ENCODE assay signal across 19 cellular contexts in the genomic region with DNA sequence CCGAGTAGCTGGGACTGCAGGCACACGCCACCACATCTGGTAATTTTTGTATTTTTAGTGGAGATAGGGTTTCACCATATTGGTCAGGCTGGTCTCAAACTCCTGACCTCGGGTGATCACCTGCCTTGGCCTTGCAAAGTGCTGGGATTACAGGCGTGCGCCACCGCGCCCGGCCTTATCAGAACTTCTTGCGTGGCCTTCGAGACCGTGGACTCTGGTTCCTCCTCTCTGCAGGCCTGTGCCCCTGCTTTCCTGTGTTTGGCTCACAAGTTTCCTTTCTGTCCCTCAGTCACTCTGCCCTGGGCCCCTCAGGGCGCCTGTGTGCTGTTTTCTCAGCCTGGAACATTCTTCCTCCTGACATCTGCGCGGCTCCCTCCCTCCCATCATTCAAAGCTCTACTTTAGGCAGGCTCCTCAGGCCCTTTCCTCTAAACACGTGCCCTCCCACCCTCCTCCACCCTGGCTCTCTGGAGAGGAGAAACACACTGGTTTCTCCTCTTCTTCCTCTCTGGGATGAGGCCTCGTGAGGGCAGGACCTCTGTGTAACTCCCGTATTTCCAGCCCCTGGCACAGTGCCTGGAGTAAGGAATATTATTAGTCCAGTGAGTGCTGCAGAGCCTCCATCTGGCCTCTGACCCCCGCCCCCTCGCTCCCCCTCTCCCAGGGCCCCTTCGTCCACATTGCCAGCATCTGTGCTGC. TPM values are rescaled to one million over a fixed set of nuclear protein-coding genes. Genes with fewer than 3 reads are reported as not detected.
DNase-seq lines count a peak whose midpoint lies in the region; ATAC-seq and TF ChIP-seq lines count a peak whose summit lies in the region.
"Had no signal": no experiment of that assay in that cellular context is flagged by ENCODE, and none has a peak within 500 bp of the region (broad histone marks: within the 10 kb centered on the region; RNA-seq: fewer than 3 reads in every experiment).

No MANE protein-coding gene starts in this region.

- H3K4me1 ChIP-seq in liver (ENCODE audit: control insufficient read depth in 4 of 4, insufficient read depth in 4 of 4, low read length in 3 of 4), result peaks cover 5 to 34% (median 16%) of the 10 kb centered on the region in 4 donors

- H3K9ac ChIP-seq in liver (ENCODE audit: low read depth in 1 of 2, low read length in 2 of 2), result no peak overlapping the region

- intact Hi-C loops in Right ventricle myocardium inferior (cut with DNase I) (no loop called here), cardiac septum (cut with DNase I) (no loop called here)

- DNase-seq in Right ventricle myocardium inferior (ENCODE audit: missing footprints) (no peak), cardiac septum (ENCODE audit: low spot score) (no peak), dedifferentiated amniotic fluid mesenchymal stem cell (ENCODE audit: extremely low spot score) (no peak)
- no peak for DNase-seq in NK-92 treated with Interleukin-12 subunit alpha and Interleukin-12 subunit beta, amount 100 ng/mL, for 24 hours (lab: John Stamatoyannopoulos, UW)
- DNase-seq: activated gamma-delta T cell treated with Interleukin-2 at 50 U/mL for 16 hours; CD4-positive, alpha-beta T cell; dorsolateral prefrontal cortex; EL; esophagus squamous epithelium; H9; naive B cell; NCI-H2029; NCI-H524 treated with DMSO at 0.1 percent for 48 hours; PC-3; substantia nigra had no signal

- peak; percentile 56 for ATAC-seq in Right ventricle myocardium inferior
- no peak for ATAC-seq in GM18505 (IDR thresholded peaks at IDR 0.05; ENCODE audit: unreplicated experiment)
- ATAC-seq: PC-3 had no signal

- H3K9me3 ChIP-seq in liver (ENCODE audit: control insufficient read depth in 4 of 4, low read length in 3 of 4), result no peaks in the 10 kb centered on the region
- H3K9me3 ChIP-seq: esophagus squamous epithelium had no signal

- H3K27ac ChIP-seq in liver (ENCODE audit: low read depth in 1 of 2, low read length in 2 of 2), result no peak overlapping the region
- H3K27ac ChIP-seq: dorsolateral prefrontal cortex, esophagus squamous epithelium had no signal

- TF ChIP-seq RAD21 in liver (IDR thresholded peaks at IDR 0.05), result no peak

- H3K27me3 ChIP-seq in liver (ENCODE audit: control insufficient read depth in 4 of 4, insufficient read depth in 4 of 4, low read length in 3 of 4), result no peaks in the 10 kb centered on the region
- H3K27me3 ChIP-seq: dorsolateral prefrontal cortex, esophagus squamous epithelium had no signal

- no peaks in the 10 kb centered on the region for H3K36me3 ChIP-seq in liver (ENCODE audit: control insufficient read depth in 4 of 4, insufficient read depth in 3 of 4, low read depth in 1 of 4, low read length in 3 of 4)
- H3K36me3 ChIP-seq: esophagus squamous epithelium had no signal

- WGBS in liver, result 73% methylated on average over 20 of the region's 20 CpGs

- TF ChIP-seq POLR2A in GM18505 (IDR thresholded peaks at IDR 0.05; ENCODE audit: borderline replicate concordance, extremely low read depth, insufficient read depth, insufficient read length), result no peak

- TF ChIP-seq CTCF in liver (IDR thresholded peaks at IDR 0.05; ENCODE audit: low read depth, low read length, missing input control), result no peak

- no peak overlapping the region for H3K4me3 ChIP-seq in liver (ENCODE audit: low read depth in 1 of 3, low read length in 3 of 3)
- H3K4me3 ChIP-seq: dorsolateral prefrontal cortex, esophagus squamous epithelium had no signal

TF ChIP-seq in liver, 16 proteins besides CTCF, POLR2A, EP300 and RAD21:
- TF ChIP-seq RXRA (IDR thresholded peaks at IDR 0.05) (no peak), NR2F2 (IDR thresholded peaks at IDR 0.05) (peak; percentile 87)

RNA-seq across cellular contexts. Expression of a gene that starts 6.9 kb away (rescaled TPM):
- total RNA-seq in Right ventricle myocardium inferior (not detected), cardiac septum (not detected), liver (under 1 TPM in 1 of 2 donors, not detected in 1; 0.08 TPM)
- under 1 TPM in 1 of 2 donors, not detected in 1; 0.01 TPM for polyA plus RNA-seq in liver
- total RNA-seq: A673; CD4-positive, alpha-beta T cell; lower leg skin had no signal

RNA-seq across cellular contexts. Expression of a gene that starts 34.6 kb away (rescaled TPM):
- 11.8 TPM for total RNA-seq in Right ventricle myocardium inferior
- 12.6 TPM for total RNA-seq in cardiac septum
- total RNA-seq in liver, result 10 to 100 TPM in 1 of 2 donors, 1 to 10 TPM in 1; 4.5 to 11.3 TPM
- 1 to 10 TPM; 3.4 to 3.7 TPM for polyA plus RNA-seq in liver

RNA-seq across cellular contexts. Expression of a gene that starts 38.0 kb away (rescaled TPM):
- total RNA-seq in Right ventricle myocardium inferior (14.8 TPM), cardiac septum (6.9 TPM), liver (1 to 10 TPM; 3.0 to 3.9 TPM)
- polyA plus RNA-seq in liver, result 1 to 10 TPM; 7.0 to 8.6 TPM
- total RNA-seq: A673 had no signal

RNA-seq across cellular contexts. Expression of a gene that starts 39.7 kb away (rescaled TPM):
- total RNA-seq in Right ventricle myocardium inferior, result 0.73 TPM
- 0.19 TPM for total RNA-seq in cardiac septum
- under 1 TPM; 0.08 to 0.14 TPM for total RNA-seq in liver
- polyA plus RNA-seq in liver, result under 1 TPM in 1 of 2 donors, not detected in 1; 0.06 TPM

RNA-seq across cellular contexts. Expression of a gene that starts 58.4 kb away (rescaled TPM):
- 75.9 TPM for total RNA-seq in Right ventricle myocardium inferior
- 126 TPM for total RNA-seq in cardiac septum
- total RNA-seq in liver, result 10 to 100 TPM; 15.4 to 17.2 TPM
- polyA plus RNA-seq in liver, result 10 to 100 TPM; 15.8 to 49.7 TPM
